Comparison of ENCODE assay signal across 14 cellular contexts in genomic region chr1:119453021-119453420, GRCh38.
DNase-seq lines count a peak whose midpoint lies in the region; ATAC-seq and TF ChIP-seq lines count a peak whose summit lies in the region.
"Had no signal": no experiment of that assay in that cellular context is flagged by ENCODE, and none has a peak within 500 bp of the region (broad histone marks: within the 10 kb centered on the region; RNA-seq: fewer than 3 reads in every experiment).

No MANE protein-coding gene starts in this region.

- no peak overlapping the region for H3K4me3 Mint-ChIP-seq in activated T-cell treated with anti-CD3 and anti-CD28 coated beads, Interleukin-2, amount 50 U/mL, for 24 hours
- H3K4me3 Mint-ChIP-seq in stimulated activated naive CD8-positive, alpha-beta T cell treated with anti-CD3 and anti-CD28 coated beads, Interleukin-15, amount 100 ng/mL, for 72 hours, result no peak overlapping the region
- H3K4me3 Mint-ChIP-seq: activated CD4-positive, alpha-beta T cell treated with anti-CD3 and anti-CD28 coated beads, Interleukin-2, amount 10 ng/mL, durations not matched to agents 7 days and 5 days; B cell; stimulated activated memory B cell treated with anti-CD40 and anti-IgM and Interleukin-4, amounts not matched to agents 10 μg/mL and 1 μg/mL and 100 μg/mL, for 72 hours had no signal

- peaks cover 3% of the 10 kb centered on the region for H3K4me1 Mint-ChIP-seq in activated T-cell treated with anti-CD3 and anti-CD28 coated beads, Interleukin-2, amount 50 U/mL, for 24 hours (ENCODE audit: low read depth)
- peaks cover 7% of the 10 kb centered on the region for H3K4me1 Mint-ChIP-seq in stimulated activated naive CD8-positive, alpha-beta T cell treated with anti-CD3 and anti-CD28 coated beads, Interleukin-15, amount 100 ng/mL, for 72 hours
- H3K4me1 Mint-ChIP-seq: activated CD4-positive, alpha-beta T cell treated with anti-CD3 and anti-CD28 coated beads, Interleukin-2, amount 10 ng/mL, durations not matched to agents 7 days and 5 days; B cell; stimulated activated memory B cell treated with anti-CD40 and anti-IgM and Interleukin-4, amounts not matched to agents 10 μg/mL and 1 μg/mL and 100 μg/mL, for 72 hours had no signal

- no peak for TF ChIP-seq POLR2A in erythroblast (IDR thresholded peaks at IDR 0.05; ENCODE audit: low read length)

- H3K27me3 Mint-ChIP-seq in activated T-cell treated with anti-CD3 and anti-CD28 coated beads, Interleukin-2, amount 50 U/mL, for 24 hours, result no peaks in the 10 kb centered on the region
- no peaks in the 10 kb centered on the region for H3K27me3 Mint-ChIP-seq in stimulated activated naive CD8-positive, alpha-beta T cell treated with anti-CD3 and anti-CD28 coated beads, Interleukin-15, amount 100 ng/mL, for 72 hours
- H3K27me3 Mint-ChIP-seq: activated CD4-positive, alpha-beta T cell treated with anti-CD3 and anti-CD28 coated beads, Interleukin-2, amount 10 ng/mL, durations not matched to agents 7 days and 5 days; stimulated activated memory B cell treated with anti-CD40 and anti-IgM and Interleukin-4, amounts not matched to agents 10 μg/mL and 1 μg/mL and 100 μg/mL, for 72 hours had no signal

- H3K9me3 Mint-ChIP-seq in activated T-cell treated with anti-CD3 and anti-CD28 coated beads, Interleukin-2, amount 50 U/mL, for 24 hours, result no peaks in the 10 kb centered on the region
- H3K9me3 Mint-ChIP-seq in stimulated activated naive CD8-positive, alpha-beta T cell treated with anti-CD3 and anti-CD28 coated beads, Interleukin-15, amount 100 ng/mL, for 72 hours, result no peaks in the 10 kb centered on the region
- H3K9me3 Mint-ChIP-seq: activated CD4-positive, alpha-beta T cell treated with anti-CD3 and anti-CD28 coated beads, Interleukin-2, amount 10 ng/mL, durations not matched to agents 7 days and 5 days; stimulated activated memory B cell treated with anti-CD40 and anti-IgM and Interleukin-4, amounts not matched to agents 10 μg/mL and 1 μg/mL and 100 μg/mL, for 72 hours had no signal

- DNase-seq in activated T-cell treated with anti-CD3 and anti-CD28 coated beads, Interleukin-2, amount 50 U/mL, for 48 hours, result peak; percentile 28 to 32
- DNase-seq in activated T-cell treated with anti-CD3 and anti-CD28 coated beads, Interleukin-2, amount 50 U/mL, for 24 hours, result no peak
- DNase-seq in NCI-H2107 treated with DMSO at 0.1 percent for 48 hours (lab: John Stamatoyannopoulos, UW; ENCODE audit: unreplicated experiment), result peak; percentile 47
- peak; percentile 28 for DNase-seq in epidermal melanocyte (ENCODE audit: insufficient read length, low spot score)
- no peak for DNase-seq in stimulated activated naive CD8-positive, alpha-beta T cell treated with anti-CD3 and anti-CD28 coated beads, Interleukin-15, amount 100 ng/mL, for 72 hours
- no peak for DNase-seq in erythroblast (lab: John Stamatoyannopoulos, UW)
- DNase-seq in SW 1271 (lab: John Stamatoyannopoulos, UW), result no peak
- DNase-seq: activated CD4-positive, alpha-beta T cell treated with anti-CD3 and anti-CD28 coated beads, Interleukin-2, amount 10 ng/mL, durations not matched to agents 7 days and 5 days; sigmoid colon had no signal

- no peak overlapping the region for H3K27ac Mint-ChIP-seq in activated T-cell treated with anti-CD3 and anti-CD28 coated beads, Interleukin-2, amount 50 U/mL, for 24 hours
- H3K27ac Mint-ChIP-seq in stimulated activated naive CD8-positive, alpha-beta T cell treated with anti-CD3 and anti-CD28 coated beads, Interleukin-15, amount 100 ng/mL, for 72 hours, result no peak overlapping the region
- H3K27ac Mint-ChIP-seq: activated CD4-positive, alpha-beta T cell treated with anti-CD3 and anti-CD28 coated beads, Interleukin-2, amount 10 ng/mL, durations not matched to agents 7 days and 5 days; B cell; stimulated activated memory B cell treated with anti-CD40 and anti-IgM and Interleukin-4, amounts not matched to agents 10 μg/mL and 1 μg/mL and 100 μg/mL, for 72 hours had no signal

- no peaks in the 10 kb centered on the region for H3K36me3 Mint-ChIP-seq in activated T-cell treated with anti-CD3 and anti-CD28 coated beads, Interleukin-2, amount 50 U/mL, for 24 hours (ENCODE audit: low read depth)
- H3K36me3 Mint-ChIP-seq: stimulated activated memory B cell treated with anti-CD40 and anti-IgM and Interleukin-4, amounts not matched to agents 10 μg/mL and 1 μg/mL and 100 μg/mL, for 72 hours had no signal

- peak; percentile 59 for ATAC-seq in stimulated activated naive CD8-positive, alpha-beta T cell treated with anti-CD3 and anti-CD28 coated beads, Interleukin-15, amount 100 ng/mL, for 72 hours
- ATAC-seq in GM18873 (IDR thresholded peaks at IDR 0.05; ENCODE audit: low FRiP score, unreplicated experiment), result no peak
- ATAC-seq: body of pancreas; GM12878; stimulated activated memory B cell treated with anti-CD40 and anti-IgM and Interleukin-4, amounts not matched to agents 10 μg/mL and 1 μg/mL and 100 μg/mL, for 72 hours had no signal

Comparison
In these comparisons a context has a peak if more than half of its experiments do, and no peak if none do; other contexts are left out.
1. DNase-seq: peak in activated T-cell treated with anti-CD3 and anti-CD28 coated beads, Interleukin-2, amount 50 U/mL, for 48 hours (2 of 2), NCI-H2107 treated with DMSO at 0.1 percent for 48 hours (single experiment) and epidermal melanocyte (single experiment); none in activated T-cell treated with anti-CD3 and anti-CD28 coated beads, Interleukin-2, amount 50 U/mL, for 24 hours (single experiment), stimulated activated naive CD8-positive, alpha-beta T cell treated with anti-CD3 and anti-CD28 coated beads, Interleukin-15, amount 100 ng/mL, for 72 hours (0 of 2), erythroblast (0 of 2) and SW 1271 (0 of 2).